In the genomic region with DNA sequence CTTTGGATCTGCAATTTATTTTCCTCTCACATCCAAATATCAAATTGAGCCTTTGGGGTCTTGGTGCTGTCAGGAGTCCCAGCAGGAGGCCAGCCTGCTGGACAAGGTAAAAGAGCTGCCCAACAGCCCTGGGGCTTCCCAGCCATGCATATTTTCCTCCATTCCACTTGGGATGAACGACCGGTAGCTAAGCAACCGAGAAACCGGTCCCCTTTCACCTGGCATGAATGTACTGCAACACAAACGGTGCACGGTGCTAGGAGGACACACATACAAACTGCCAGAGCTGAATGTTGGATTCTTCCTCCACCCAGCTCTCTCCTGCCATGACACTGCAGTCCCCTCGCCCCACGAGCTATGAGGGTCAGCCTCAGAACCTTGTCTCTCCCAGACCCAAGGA, we compare ENCODE assay signal across 17 cellular contexts. TPM values are rescaled to one million over a fixed set of nuclear protein-coding genes. Genes with fewer than 3 reads are reported as not detected.
A peak's percentile ranks its signal among the peaks of the same experiment; 100 is the strongest.
DNase-seq lines count a peak whose midpoint lies in the region.
"Had no signal": no experiment of that assay in that cellular context is flagged by ENCODE, and none has a peak within 500 bp of the region (broad histone marks: within the 10 kb centered on the region; RNA-seq: fewer than 3 reads in every experiment).

No MANE protein-coding gene starts in this region.

- no CpG with 5 or more reads among the region's 8 CpGs for WGBS in trophoblast cell (ENCODE audit: extremely low coverage, insufficient coverage, insufficient read length)

- peaks cover 6 to 18% of the 10 kb centered on the region in 2 experiments for H3K36me3 ChIP-seq in trophoblast cell (ENCODE audit: control insufficient read depth in 1 of 2, insufficient read depth in 2 of 2, low read length in 2 of 2)
- no peaks in the 10 kb centered on the region for H3K36me3 ChIP-seq in CD8-positive, alpha-beta memory T cell (ENCODE audit: insufficient read depth, low read length)
- H3K36me3 ChIP-seq: ovary had no signal

- no peaks in the 10 kb centered on the region for H3K36me3 Mint-ChIP-seq in CD8-positive, alpha-beta memory T cell
- H3K36me3 Mint-ChIP-seq: CD14-positive monocyte had no signal

- H3K79me1 ChIP-seq in trophoblast cell (ENCODE audit: low read length), result peaks cover 9% of the 10 kb centered on the region

- POLR2A ChIA-PET in CD8-positive, alpha-beta memory T cell (lab: Charles Lee), result no interaction called here

- no peaks in the 10 kb centered on the region for H3K27me3 ChIP-seq in trophoblast cell (ENCODE audit: insufficient read depth, low read length)
- H3K27me3 ChIP-seq in CD8-positive, alpha-beta memory T cell (ENCODE audit: insufficient read depth, low read length, poor library complexity, severe bottlenecking), result no peaks in the 10 kb centered on the region
- H3K27me3 ChIP-seq: ovary had no signal

- no peak overlapping the region for H2AFZ ChIP-seq in trophoblast cell (ENCODE audit: insufficient read depth, low read length, poor library complexity)

- no peak overlapping the region for H3K4me3 ChIP-seq in trophoblast cell (ENCODE audit: low read depth, low read length)
- no peak overlapping the region for H3K4me3 ChIP-seq in CD8-positive, alpha-beta memory T cell (ENCODE audit: low read length)
- H3K4me3 ChIP-seq: ovary had no signal

- peaks cover 0 to 5% of the 10 kb centered on the region in 2 donors for H3K27me3 Mint-ChIP-seq in CD8-positive, alpha-beta memory T cell
- H3K27me3 Mint-ChIP-seq: dendritic cell treated with granulocyte-macrophage colony-stimulating factor and Interleukin-4, amounts not matched to agents 40 ng/mL and 50 ng/mL, for 4 days; stimulated activated naive B cell treated with anti-CD40 and anti-IgM and Interleukin-4, amounts not matched to agents 10 μg/mL and 1 μg/mL and 100 μg/mL, for 72 hours had no signal

- H3K9ac ChIP-seq in trophoblast cell (ENCODE audit: low read length), result no peak overlapping the region

- CTCF ChIA-PET in CD8-positive, alpha-beta memory T cell (lab: Charles Lee), result interaction anchor here (0.9 to 1.3 kb wide), 4 partner anchors 8 to 207 kb away, joined by 3 to 4 read pairs (median 3); no protein-coding TSS in a partner anchor

- H4K12ac ChIP-seq in trophoblast cell (ENCODE audit: low read depth, low read length), result no peak overlapping the region

- H3K4ac ChIP-seq in trophoblast cell (ENCODE audit: low read depth, low read length), result no peak overlapping the region

- no peak overlapping the region for H3K23ac ChIP-seq in trophoblast cell (ENCODE audit: low read length)

- no peaks in the 10 kb centered on the region for H3K9me3 Mint-ChIP-seq in CD8-positive, alpha-beta memory T cell
- H3K9me3 Mint-ChIP-seq: dendritic cell treated with granulocyte-macrophage colony-stimulating factor and Interleukin-4, amounts not matched to agents 40 ng/mL and 50 ng/mL, for 4 days; stimulated activated naive B cell treated with anti-CD40 and anti-IgM and Interleukin-4, amounts not matched to agents 10 μg/mL and 1 μg/mL and 100 μg/mL, for 72 hours had no signal

- H3K27ac Mint-ChIP-seq in CD8-positive, alpha-beta memory T cell, result no peak overlapping the region
- H3K27ac Mint-ChIP-seq: CD14-positive monocyte; dendritic cell treated with granulocyte-macrophage colony-stimulating factor and Interleukin-4, amounts not matched to agents 40 ng/mL and 50 ng/mL, for 4 days; stimulated activated naive B cell treated with anti-CD40 and anti-IgM and Interleukin-4, amounts not matched to agents 10 μg/mL and 1 μg/mL and 100 μg/mL, for 72 hours had no signal

- no peak overlapping the region for H3K4me3 Mint-ChIP-seq in CD8-positive, alpha-beta memory T cell
- H3K4me3 Mint-ChIP-seq: CD14-positive monocyte; dendritic cell treated with granulocyte-macrophage colony-stimulating factor and Interleukin-4, amounts not matched to agents 40 ng/mL and 50 ng/mL, for 4 days; stimulated activated naive B cell treated with anti-CD40 and anti-IgM and Interleukin-4, amounts not matched to agents 10 μg/mL and 1 μg/mL and 100 μg/mL, for 72 hours had no signal

- H3K9me3 ChIP-seq in trophoblast cell (ENCODE audit: insufficient read depth, low read depth, low read length), result peaks cover 4% of the 10 kb centered on the region
- no peaks in the 10 kb centered on the region for H3K9me3 ChIP-seq in CD8-positive, alpha-beta memory T cell (ENCODE audit: low read length)
- H3K9me3 ChIP-seq: ovary had no signal

- H3K4me2 ChIP-seq in trophoblast cell (ENCODE audit: low read length), result peak overlapping the region; percentile 44

- no peak overlapping the region for H4K8ac ChIP-seq in trophoblast cell (ENCODE audit: low read depth, low read length)

- peak; percentile 12 for DNase-seq in NCI-H2107 treated with DMSO at 0.1 percent for 48 hours (lab: John Stamatoyannopoulos, UW; ENCODE audit: unreplicated experiment)
- no peak for DNase-seq in NCI-H2107 (lab: John Stamatoyannopoulos, UW)
- DNase-seq in NCI-H1417 treated with DMSO at 0.1 percent for 48 hours (lab: John Stamatoyannopoulos, UW), result peak; percentile 26
- peak; percentile 63 for DNase-seq in iPS-NIHi11 (ENCODE audit: low spot score)
- DNase-seq in trophoblast cell, result peak; percentile 95 to 98
- no peak for DNase-seq in GOT3 (lab: John Stamatoyannopoulos, UW)
- DNase-seq in CD8-positive, alpha-beta memory T cell, result no peak
- DNase-seq in NCI-H187 treated with DMSO at 0.1 percent for 48 hours (lab: John Stamatoyannopoulos, UW), result no peak
- DNase-seq: activated naive CD4-positive, alpha-beta T cell treated with anti-CD3 and anti-CD28 coated beads, Interleukin-2, amount 50 U/mL, for 16 hours; Karpas-422; NCI-H1436 treated with DMSO at 0.1 percent for 48 hours; NCI-H510A treated with DMSO at 0.1 percent for 48 hours; ovary; stimulated activated naive B cell treated with anti-CD40 and anti-IgM and Interleukin-4, amounts not matched to agents 10 μg/mL and 1 μg/mL and 100 μg/mL, for 72 hours had no signal

- H2BK120ac ChIP-seq in trophoblast cell (ENCODE audit: insufficient read depth, low read length, poor library complexity), result no peak overlapping the region

- H3K18ac ChIP-seq in trophoblast cell (ENCODE audit: low read length), result peak overlapping the region; percentile 55

- H3K27ac ChIP-seq in trophoblast cell (ENCODE audit: low read depth, low read length), result peak overlapping the region; percentile 79
- H3K27ac ChIP-seq in CD8-positive, alpha-beta memory T cell (ENCODE audit: low read depth, low read length), result no peak overlapping the region
- H3K27ac ChIP-seq: HL-60, ovary had no signal

- peaks cover 1 to 6% (median 4%) of the 10 kb centered on the region in 3 donors for H3K4me1 Mint-ChIP-seq in CD8-positive, alpha-beta memory T cell
- H3K4me1 Mint-ChIP-seq: CD14-positive monocyte had no signal

- no peak overlapping the region for H2AK5ac ChIP-seq in trophoblast cell (ENCODE audit: low read length)

- peaks cover 15 to 17% of the 10 kb centered on the region in 2 experiments for H3K4me1 ChIP-seq in trophoblast cell (ENCODE audit: control insufficient read depth in 1 of 2, insufficient read depth in 2 of 2, low read length in 2 of 2)
- no peaks in the 10 kb centered on the region for H3K4me1 ChIP-seq in CD8-positive, alpha-beta memory T cell (ENCODE audit: insufficient read depth, low read length)

- peaks cover 2% of the 10 kb centered on the region for H3K79me2 ChIP-seq in trophoblast cell (ENCODE audit: control insufficient read depth, insufficient read depth, low read length, poor library complexity)

- no peak overlapping the region for H3K14ac ChIP-seq in trophoblast cell (ENCODE audit: low read length)

- H4K91ac ChIP-seq in trophoblast cell (ENCODE audit: low read depth, low read length), result peak overlapping the region; percentile 7

- peak overlapping the region; percentile 14 for H2BK5ac ChIP-seq in trophoblast cell (ENCODE audit: low read depth, low read length, poor library complexity)

- H2BK12ac ChIP-seq in trophoblast cell (ENCODE audit: low read length), result no peak overlapping the region

RNA-seq across cellular contexts. Expression of a gene that starts 42.7 kb away (rescaled TPM):
- 28.1 and 29.7 TPM in 2 replicates for polyA plus RNA-seq in trophoblast cell (2013)
- total RNA-seq in CD8-positive, alpha-beta memory T cell, result under 1 TPM; 0.62 to 0.77 TPM
- 0.32 TPM for polyA plus RNA-seq in CD8-positive, alpha-beta memory T cell

Comparison
In these comparisons a context has a peak if more than half of its experiments do, and no peak if none do; other contexts are left out.
1. DNase-seq: peak in NCI-H2107 treated with DMSO at 0.1 percent for 48 hours (single experiment), NCI-H1417 treated with DMSO at 0.1 percent for 48 hours (single experiment), iPS-NIHi11 (single experiment) and trophoblast cell (2 of 2); none in NCI-H2107 (single experiment), GOT3 (single experiment), CD8-positive, alpha-beta memory T cell (0 of 5) and NCI-H187 treated with DMSO at 0.1 percent for 48 hours (single experiment).